In the genomic region with DNA sequence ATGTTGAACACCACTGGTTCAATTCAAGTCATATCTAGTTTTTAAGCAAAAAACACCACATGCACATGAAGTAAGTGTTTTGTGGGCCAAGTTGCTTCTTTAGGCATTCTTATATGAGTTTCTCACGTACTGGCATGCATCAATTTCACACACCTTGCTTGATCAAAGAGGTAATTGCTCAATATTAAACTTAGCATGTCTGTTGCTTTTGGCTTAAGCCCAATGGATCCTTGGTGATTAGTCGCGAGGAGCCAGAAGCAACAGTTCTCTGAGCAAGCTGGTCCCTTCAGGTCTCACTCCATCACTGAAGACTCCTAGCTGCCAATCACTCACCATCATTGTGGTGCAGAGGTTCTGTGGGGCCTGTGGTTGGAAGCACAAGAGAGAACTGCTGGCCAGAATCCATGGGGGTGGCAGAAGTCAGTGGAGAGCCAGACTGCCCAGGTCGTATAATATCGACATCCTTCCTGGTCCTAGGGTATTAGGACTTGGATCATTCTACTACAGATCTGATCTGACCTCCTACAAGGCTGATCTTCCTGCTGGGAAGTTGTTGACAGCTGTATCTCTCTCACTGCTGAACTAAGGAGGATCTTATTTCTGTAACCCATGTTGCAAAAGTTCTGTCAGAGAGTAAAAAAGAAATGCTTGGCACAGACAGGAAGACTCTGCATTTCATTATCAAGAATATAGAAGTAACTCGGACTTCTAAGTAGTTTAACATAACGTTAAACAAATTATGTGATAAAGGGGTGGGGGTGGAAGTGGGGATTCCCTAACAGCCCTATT, we compare ENCODE assay signal across 19 cellular contexts.
DNase-seq lines count a peak whose midpoint lies in the region; ATAC-seq and TF ChIP-seq lines count a peak whose summit lies in the region.
"Had no signal": no experiment of that assay in that cellular context is flagged by ENCODE, and none has a peak within 500 bp of the region (broad histone marks: within the 10 kb centered on the region; RNA-seq: fewer than 3 reads in every experiment).

No MANE protein-coding gene starts in this region.

- peaks cover 5% of the 10 kb centered on the region for H3K36me3 Mint-ChIP-seq in neural progenitor cell
- peaks cover 42% of the 10 kb centered on the region for H3K36me3 Mint-ChIP-seq in activated CD4-positive, alpha-beta memory T cell treated with anti-CD3 and anti-CD28 coated beads for 36 hours
- H3K36me3 Mint-ChIP-seq in endodermal cell (ENCODE audit: low read depth) = peaks cover 35% of the 10 kb centered on the region

- H3K36me3 ChIP-seq in HEK293 (ENCODE audit: control insufficient read depth in 2 of 2, insufficient read depth in 1 of 2, low read length in 2 of 2) (peaks cover 0 to 39% of the 10 kb centered on the region in 2 experiments; a peak in 2 of 3 replicates), RWPE2 (ENCODE audit: low read depth) (no peaks in the 10 kb centered on the region), neural progenitor cell (no peaks in the 10 kb centered on the region), endodermal cell (ENCODE audit: control insufficient read depth, insufficient read depth, low read length) (no peaks in the 10 kb centered on the region)
- H3K36me3 ChIP-seq: SJCRH30 had no signal

- H3K27me3 ChIP-seq in RWPE2 (ENCODE audit: insufficient read depth, poor library complexity, severe bottlenecking) (no peaks in the 10 kb centered on the region), neural progenitor cell (no peaks in the 10 kb centered on the region), endodermal cell (ENCODE audit: control insufficient read depth, insufficient read depth, low read length, poor library complexity, severe bottlenecking) (no peaks in the 10 kb centered on the region)
- H3K27me3 ChIP-seq: SJCRH30 had no signal

- H3K27ac Mint-ChIP-seq in neural progenitor cell (peak overlapping the region; percentile 17), endodermal cell (no peak overlapping the region)
- H3K27ac Mint-ChIP-seq in activated CD4-positive, alpha-beta memory T cell treated with anti-CD3 and anti-CD28 coated beads for 36 hours = no peak overlapping the region
- H3K27ac Mint-ChIP-seq: B cell had no signal

- H3K9me3 Mint-ChIP-seq in neural progenitor cell (no peaks in the 10 kb centered on the region), endodermal cell (no peaks in the 10 kb centered on the region)
- H3K9me3 Mint-ChIP-seq in activated CD4-positive, alpha-beta memory T cell treated with anti-CD3 and anti-CD28 coated beads for 36 hours = no peaks in the 10 kb centered on the region

- POLR2A ChIA-PET in HEK293 (lab: Yijun Ruan, JAX) = no interaction called here
- POLR2A ChIA-PET in activated CD4-positive, alpha-beta memory T cell treated with anti-CD3 and anti-CD28 coated beads for 36 hours (lab: Charles Lee) = no interaction called here

- H3K4me1 Mint-ChIP-seq in neural progenitor cell (peaks cover 8% of the 10 kb centered on the region), endodermal cell (peaks cover 8% of the 10 kb centered on the region)
- H3K4me1 Mint-ChIP-seq in activated CD4-positive, alpha-beta memory T cell treated with anti-CD3 and anti-CD28 coated beads for 36 hours (ENCODE audit: low read depth) = no peaks in the 10 kb centered on the region
- H3K4me1 Mint-ChIP-seq: B cell had no signal

- DNase-seq in RWPE2 (ENCODE audit: low spot score) (no peak), neural progenitor cell (ENCODE audit: low spot score) (no peak), endodermal cell (no peak)
- no peak for DNase-seq in activated CD4-positive, alpha-beta memory T cell treated with anti-CD3 and anti-CD28 coated beads for 36 hours
- DNase-seq in stimulated activated CD4-positive, alpha-beta T cell treated with anti-CD3 and anti-CD28 coated beads, Interleukin-2, amount 100 ng/mL, for 48 hours = no peak
- DNase-seq: EL, GF-D8, Karpas-422, NCI-H1048, NCI-H1417 treated with DMSO at 0.1 percent for 48 hours, NCI-H187, NCI-H446 treated with DMSO at 0.1 percent for 48 hours, NCI-H526 treated with DMSO at 0.1 percent for 48 hours, SJCRH30 had no signal

- no peaks in the 10 kb centered on the region for H3K9me3 ChIP-seq in HEK293 (ENCODE audit: control insufficient read depth, insufficient read depth, low read depth, low read length)
- no peaks in the 10 kb centered on the region for H3K9me3 ChIP-seq in RWPE2 (ENCODE audit: severe bottlenecking)
- H3K9me3 ChIP-seq in neural progenitor cell (ENCODE audit: low read depth) = no peaks in the 10 kb centered on the region
- no peaks in the 10 kb centered on the region for H3K9me3 ChIP-seq in endodermal cell (ENCODE audit: control insufficient read depth, low read length)
- H3K9me3 ChIP-seq: A549, SJCRH30 had no signal

- H3K4me1 ChIP-seq in HEK293 (ENCODE audit: control insufficient read depth, insufficient read depth, low read length) = no peaks in the 10 kb centered on the region
- peaks cover 3% of the 10 kb centered on the region for H3K4me1 ChIP-seq in RWPE2 (ENCODE audit: insufficient read depth, poor library complexity, severe bottlenecking)
- H3K4me1 ChIP-seq in neural progenitor cell = peaks cover 17% of the 10 kb centered on the region
- no peaks in the 10 kb centered on the region for H3K4me1 ChIP-seq in endodermal cell (ENCODE audit: control insufficient read depth, insufficient read depth, low read length)
- H3K4me1 ChIP-seq: SJCRH30 had no signal

- CTCF ChIA-PET in HEK293 (lab: Yijun Ruan, JAX) = interaction anchor here (0.6 kb wide), 1 partner anchor 159 kb away, joined by 3 read pairs; no protein-coding TSS in a partner anchor
- CTCF ChIA-PET in activated CD4-positive, alpha-beta memory T cell treated with anti-CD3 and anti-CD28 coated beads for 36 hours (lab: Charles Lee) = no interaction called here

- WGBS in endodermal cell (ENCODE audit: insufficient coverage in 1 of 2, insufficient read length in 1 of 2), 2 experiments = 90 to 96% methylated on average over 2 to 7 of the region's 7 CpGs

- H3K27ac ChIP-seq in HEK293 (ENCODE audit: extremely low read depth, low read depth, low read length) (no peak overlapping the region), RWPE2 (ENCODE audit: poor library complexity, severe bottlenecking) (no peak overlapping the region), neural progenitor cell (no peak overlapping the region), endodermal cell (ENCODE audit: low read depth, low read length) (no peak overlapping the region)
- H3K27ac ChIP-seq: SJCRH30 had no signal

- no peaks in the 10 kb centered on the region for H3K79me2 ChIP-seq in neural progenitor cell (ENCODE audit: low read depth)

- H4K20me1 ChIP-seq in neural progenitor cell (ENCODE audit: low read depth) = no peaks in the 10 kb centered on the region

- H3K27me3 Mint-ChIP-seq in neural progenitor cell (ENCODE audit: insufficient read depth, low read depth) = peaks cover 2% of the 10 kb centered on the region
- no peaks in the 10 kb centered on the region for H3K27me3 Mint-ChIP-seq in activated CD4-positive, alpha-beta memory T cell treated with anti-CD3 and anti-CD28 coated beads for 36 hours
- H3K27me3 Mint-ChIP-seq in endodermal cell (ENCODE audit: insufficient read depth) = no peaks in the 10 kb centered on the region
- H3K27me3 Mint-ChIP-seq: B cell had no signal

- intact Hi-C loops in activated CD4-positive, alpha-beta memory T cell treated with anti-CD3 and anti-CD28 coated beads for 36 hours (cut with micrococcal nuclease) = no loop called here

- no peak overlapping the region for H3K4me2 ChIP-seq in neural progenitor cell
- H3K4me2 ChIP-seq: A549 had no signal

- peaks cover 12% of the 10 kb centered on the region for H3F3A ChIP-seq in neural progenitor cell (ENCODE audit: low read depth)

- no peak overlapping the region for H2AFZ ChIP-seq in neural progenitor cell (replicated peaks)

- H3K9ac ChIP-seq in neural progenitor cell (no peak overlapping the region), endodermal cell (ENCODE audit: extremely low read depth, low read length, poor library complexity, severe bottlenecking) (no peak overlapping the region)

- H3K4me3 Mint-ChIP-seq in neural progenitor cell (no peak overlapping the region), endodermal cell (no peak overlapping the region)
- no peak overlapping the region for H3K4me3 Mint-ChIP-seq in activated CD4-positive, alpha-beta memory T cell treated with anti-CD3 and anti-CD28 coated beads for 36 hours
- H3K4me3 Mint-ChIP-seq: B cell had no signal

- TF ChIP-seq CTCF in HEK293 (tag by site-specific recombination; IDR thresholded peaks at IDR 0.05) (no peak), RWPE2 (IDR thresholded peaks at IDR 0.05; ENCODE audit: poor library complexity, severe bottlenecking) (no peak), neural progenitor cell (IDR thresholded peaks at IDR 0.05) (no peak), endodermal cell (conservative IDR thresholded peaks at IDR 0.05) (no peak)

- H3K4me3 ChIP-seq in HEK293 (ENCODE audit: low read depth, low read length) = no peak overlapping the region
- no peak overlapping the region for H3K4me3 ChIP-seq in RWPE2 (ENCODE audit: severe bottlenecking)
- H3K4me3 ChIP-seq in neural progenitor cell = no peak overlapping the region
- H3K4me3 ChIP-seq in endodermal cell (ENCODE audit: low read length) = no peak overlapping the region
- H3K4me3 ChIP-seq: A549, SJCRH30 had no signal

- ATAC-seq in RWPE2 (ENCODE audit: low read depth) (peak; percentile 23; the same call in 1 of the 3 replicates), esophagus mucosa (peak; percentile 57)
- ATAC-seq: A549, HCT116 had no signal

TF ChIP-seq in HEK293, 187 proteins besides CTCF, POLR2A, EP300 and RAD21:
- TF ChIP-seq FEZF1 (tag by site-specific recombination; IDR thresholded peaks at IDR 0.05) (no peak), SCRT2 (tag by site-specific recombination; IDR thresholded peaks at IDR 0.05) (peak; percentile 73)
- TF ChIP-seq, protein P1, sequence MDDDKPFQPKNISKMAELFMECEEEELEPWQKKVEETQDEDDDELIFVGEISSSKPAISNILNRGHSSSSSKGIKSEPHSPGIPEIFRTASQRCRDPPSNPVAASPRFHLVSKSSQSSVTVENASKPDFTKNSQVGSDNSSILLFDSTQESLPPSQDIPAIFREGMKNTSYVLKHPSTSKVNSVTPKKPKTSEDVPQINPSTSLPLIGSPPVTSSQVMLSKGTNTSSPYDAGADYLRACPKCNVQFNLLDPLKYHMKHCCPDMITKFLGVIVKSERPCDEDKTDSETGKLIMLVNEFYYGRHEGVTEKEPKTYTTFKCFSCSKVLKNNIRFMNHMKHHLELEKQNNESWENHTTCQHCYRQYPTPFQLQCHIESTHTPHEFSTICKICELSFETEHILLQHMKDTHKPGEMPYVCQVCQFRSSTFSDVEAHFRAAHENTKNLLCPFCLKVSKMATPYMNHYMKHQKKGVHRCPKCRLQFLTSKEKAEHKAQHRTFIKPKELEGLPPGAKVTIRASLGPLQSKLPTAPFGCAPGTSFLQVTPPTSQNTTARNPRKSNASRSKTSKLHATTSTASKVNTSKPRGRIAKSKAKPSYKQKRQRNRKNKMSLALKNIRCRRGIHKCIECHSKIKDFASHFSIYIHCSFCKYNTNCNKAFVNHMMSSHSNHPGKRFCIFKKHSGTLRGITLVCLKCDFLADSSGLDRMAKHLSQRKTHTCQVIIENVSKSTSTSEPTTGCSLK (tag by site-specific recombination; IDR thresholded peaks at IDR 0.05) = no peak
